Comparison of ENCODE assay signal across 1 cellular context in genomic region chr12:108542320-108542719, GRCh38.
TF ChIP-seq lines count a peak whose summit lies in the region.

No MANE protein-coding gene starts in this region.

TF ChIP-seq in GM12878, 131 proteins besides CTCF, POLR2A, EP300 and RAD21:
- no peak for TF ChIP-seq NR2F1 (conservative IDR thresholded peaks at IDR 0.05)
- no peak for TF ChIP-seq ZNF687 (IDR thresholded peaks at IDR 0.05)
- no peak for TF ChIP-seq NR2C2 (IDR thresholded peaks at IDR 0.05; ENCODE audit: borderline replicate concordance, control insufficient read depth, insufficient read length, low read depth)
- no peak for TF ChIP-seq MLLT1 (IDR thresholded peaks at IDR 0.05)
- TF ChIP-seq RCOR1 (conservative IDR thresholded peaks at IDR 0.05; ENCODE audit: low read depth, low read length): no peak
- no peak for TF ChIP-seq NFIC (IDR thresholded peaks at IDR 0.05; ENCODE audit: low read depth, low read length)
- TF ChIP-seq ETV6 (conservative IDR thresholded peaks at IDR 0.05 in 1 of 2, IDR thresholded peaks at IDR 0.05 in 1 of 2; ENCODE audit: borderline replicate concordance in 1 of 2, low read depth in 1 of 2): no peak
- no peak for TF ChIP-seq SRF (IDR thresholded peaks at IDR 0.05; ENCODE audit: low read depth in 2 of 2, low read length in 2 of 2)
- no peak for TF ChIP-seq MYC (IDR thresholded peaks at IDR 0.05; ENCODE audit: insufficient read depth, insufficient read length, insufficient replicate concordance, low read length, severe bottlenecking)
- no peak for TF ChIP-seq PAX5 (IDR thresholded peaks at IDR 0.05; ENCODE audit: borderline replicate concordance, low read depth, low read length)
- TF ChIP-seq SMAD1 (IDR thresholded peaks at IDR 0.05; ENCODE audit: low read depth, partially characterized antibody): no peak
- no peak for TF ChIP-seq PBX3 (IDR thresholded peaks at IDR 0.05; ENCODE audit: insufficient replicate concordance, low read depth, low read length)
- no peak for TF ChIP-seq SMAD5 (IDR thresholded peaks at IDR 0.05; ENCODE audit: low read depth)
- TF ChIP-seq ZBTB4 (CRISPR knock-in tag; IDR thresholded peaks at IDR 0.05): no peak
- TF ChIP-seq TARDBP (IDR thresholded peaks at IDR 0.05; ENCODE audit: borderline replicate concordance): no peak
- no peak for TF ChIP-seq ASH2L (IDR thresholded peaks at IDR 0.05; ENCODE audit: borderline replicate concordance, low read depth)
- TF ChIP-seq HSF1 (IDR thresholded peaks at IDR 0.05; ENCODE audit: low read depth, low read length): no peak
- no peak for TF ChIP-seq BCL3 (IDR thresholded peaks at IDR 0.05; ENCODE audit: borderline replicate concordance, insufficient read depth, low read depth, low read length, poor library complexity, severe bottlenecking)
- TF ChIP-seq BMI1 (IDR thresholded peaks at IDR 0.05; ENCODE audit: borderline replicate concordance): no peak
- no peak for TF ChIP-seq FOXM1 (IDR thresholded peaks at IDR 0.05; ENCODE audit: low read depth, low read length)
